In genomic region chr6:40083141-40083920, GRCh38 we compare ENCODE assay signal across 35 cellular contexts.
DNase-seq lines count a peak whose midpoint lies in the region; ATAC-seq and TF ChIP-seq lines count a peak whose summit lies in the region.
"Had no signal": no experiment of that assay in that cellular context is flagged by ENCODE, and none has a peak within 500 bp of the region (broad histone marks: within the 10 kb centered on the region; RNA-seq: fewer than 3 reads in every experiment).

No MANE protein-coding gene starts in this region.

- peaks cover 11% of the 10 kb centered on the region for H3K4me1 Mint-ChIP-seq in endodermal cell
- H3K4me1 Mint-ChIP-seq in osteocyte (ENCODE audit: unreplicated experiment), result no peaks in the 10 kb centered on the region
- H3K4me1 Mint-ChIP-seq: B cell; CD14-positive monocyte; CD4-positive, alpha-beta memory T cell; CD4-positive, CD25-positive, alpha-beta regulatory T cell; CD8-positive, alpha-beta memory T cell had no signal

- no peak overlapping the region for H3K18ac ChIP-seq in trophoblast cell (ENCODE audit: low read length)

- no peak overlapping the region for H2AFZ ChIP-seq in OCI-LY3 (ENCODE audit: low read depth, low read length)
- no peak overlapping the region for H2AFZ ChIP-seq in trophoblast cell (ENCODE audit: insufficient read depth, low read length, poor library complexity)

- H4K12ac ChIP-seq in trophoblast cell (ENCODE audit: low read depth, low read length), result no peak overlapping the region

- H3K27me3 ChIP-seq in OCI-LY3 (ENCODE audit: low read depth, low read length) (no peaks in the 10 kb centered on the region), endodermal cell (ENCODE audit: control insufficient read depth, insufficient read depth, low read length, poor library complexity, severe bottlenecking) (peaks cover 28% of the 10 kb centered on the region), trophoblast cell (ENCODE audit: insufficient read depth, low read length) (no peaks in the 10 kb centered on the region)
- H3K27me3 ChIP-seq: BE2C; BLaER1; BLaER1 treated with 17β-estradiol and CSF1 and Interleukin-3, amounts not matched to agents 10 nM and 100 nM had no signal

- H3K36me3 Mint-ChIP-seq in endodermal cell (ENCODE audit: low read depth) (no peaks in the 10 kb centered on the region), osteocyte (ENCODE audit: unreplicated experiment) (no peaks in the 10 kb centered on the region)
- H3K36me3 Mint-ChIP-seq: CD14-positive monocyte; CD4-positive, alpha-beta memory T cell; CD4-positive, CD25-positive, alpha-beta regulatory T cell; CD8-positive, alpha-beta memory T cell; CD8-positive, alpha-beta T cell had no signal

- ATAC-seq in HG03159 (IDR thresholded peaks at IDR 0.05; ENCODE audit: unreplicated experiment) (no peak), GM18867 (IDR thresholded peaks at IDR 0.05; ENCODE audit: unreplicated experiment) (no peak)
- ATAC-seq: A549; CD8-positive, alpha-beta T cell had no signal

- no peak overlapping the region for H2BK120ac ChIP-seq in trophoblast cell (ENCODE audit: insufficient read depth, low read length, poor library complexity)

- no peak overlapping the region for H3K4me3 ChIP-seq in OCI-LY3 (ENCODE audit: low read length)
- H3K4me3 ChIP-seq in endodermal cell (ENCODE audit: low read length), result peak overlapping the region; percentile 12
- no peak overlapping the region for H3K4me3 ChIP-seq in trophoblast cell (ENCODE audit: low read depth, low read length)
- H3K4me3 ChIP-seq: A549; BLaER1; BLaER1 treated with 17β-estradiol and CSF1 and Interleukin-3, amounts not matched to agents 10 nM and 100 nM had no signal

- H3K4me2 ChIP-seq in OCI-LY3 (ENCODE audit: low read length) (0 out of 2 replicates have a peak overlapping the region, but pooled peaks have one; percentile 10), trophoblast cell (ENCODE audit: low read length) (no peak overlapping the region)
- H3K4me2 ChIP-seq: A549; BLaER1; BLaER1 treated with 17β-estradiol and CSF1 and Interleukin-3, amounts not matched to agents 10 nM and 100 nM had no signal

- H3K27ac Mint-ChIP-seq in endodermal cell, result no peak overlapping the region
- no peak overlapping the region for H3K27ac Mint-ChIP-seq in osteocyte (ENCODE audit: unreplicated experiment)
- H3K27ac Mint-ChIP-seq: B cell; CD14-positive monocyte; CD4-positive, alpha-beta memory T cell; CD4-positive, alpha-beta T cell; CD4-positive, CD25-positive, alpha-beta regulatory T cell; CD8-positive, alpha-beta memory T cell; CD8-positive, alpha-beta T cell had no signal

- H3K4me3 Mint-ChIP-seq in endodermal cell (no peak overlapping the region), osteocyte (ENCODE audit: unreplicated experiment) (no peak overlapping the region)
- H3K4me3 Mint-ChIP-seq: B cell; CD14-positive monocyte; CD4-positive, alpha-beta memory T cell; CD4-positive, alpha-beta T cell; CD4-positive, CD25-positive, alpha-beta regulatory T cell; CD8-positive, alpha-beta memory T cell; CD8-positive, alpha-beta T cell had no signal

- H3K79me2 ChIP-seq in OCI-LY3 (ENCODE audit: low read length), result no peaks in the 10 kb centered on the region
- no peaks in the 10 kb centered on the region for H3K79me2 ChIP-seq in trophoblast cell (ENCODE audit: control insufficient read depth, insufficient read depth, low read length, poor library complexity)

- H2BK12ac ChIP-seq in trophoblast cell (ENCODE audit: low read length), result no peak overlapping the region

- 95 to 100% methylated on average over 1 to 3 of the region's 3 CpGs for WGBS in endodermal cell (ENCODE audit: insufficient coverage in 1 of 2, insufficient read length in 1 of 2), 2 experiments
- WGBS in trophoblast cell (ENCODE audit: extremely low coverage, insufficient coverage, insufficient read length), result no CpG with 5 or more reads among the region's 3 CpGs

- DNase-seq in OCI-M1 (lab: John Stamatoyannopoulos, UW), result peak; percentile 12
- DNase-seq in endodermal cell, result no peak
- peak; percentile 79 to 91 for DNase-seq in trophoblast cell
- DNase-seq in osteocyte (ENCODE audit: extremely low spot score, unreplicated experiment), result no peak
- DNase-seq in activated CD8-positive, alpha-beta memory T cell treated with anti-CD3 and anti-CD28 coated beads, Interleukin-2, amount 50 U/mL, for 48 hours, result no peak
- DNase-seq: 8988T; ACHN; AML-193; BE2C; C1 segment of cervical spinal cord; Caco-2; Calu3; CD4-positive, alpha-beta memory T cell; CD4-positive, alpha-beta T cell; CD4-positive, CD25-positive, alpha-beta regulatory T cell; CD8-positive, alpha-beta memory T cell; CD8-positive, alpha-beta T cell; COR-L47; DMS 273 treated with DMSO at 0.1 percent for 48 hours; DMS153; DMS53; DMS79; DMS79 treated with DMSO at 0.1 percent for 48 hours; DND-41; EL had no signal

- no peak overlapping the region for H4K91ac ChIP-seq in trophoblast cell (ENCODE audit: low read depth, low read length)

- no peaks in the 10 kb centered on the region for H3K79me1 ChIP-seq in trophoblast cell (ENCODE audit: low read length)

- no peak overlapping the region for H2AK5ac ChIP-seq in trophoblast cell (ENCODE audit: low read length)

- H3K9me3 ChIP-seq in OCI-LY3 (ENCODE audit: insufficient read depth, low read length), result 0 out of 2 replicates have a peak, but pooled peaks cover 5% of the 10 kb centered on the region
- H3K9me3 ChIP-seq in endodermal cell (ENCODE audit: control insufficient read depth, low read length), result no peaks in the 10 kb centered on the region
- no peaks in the 10 kb centered on the region for H3K9me3 ChIP-seq in trophoblast cell (ENCODE audit: insufficient read depth, low read depth, low read length)
- H3K9me3 ChIP-seq: A549; BE2C; BLaER1; BLaER1 treated with 17β-estradiol and CSF1 and Interleukin-3, amounts not matched to agents 10 nM and 100 nM; Caco-2 had no signal

- no peaks in the 10 kb centered on the region for H4K20me1 ChIP-seq in OCI-LY3 (ENCODE audit: insufficient read depth, low read length)
- H4K20me1 ChIP-seq: BLaER1; BLaER1 treated with 17β-estradiol and CSF1 and Interleukin-3, amounts not matched to agents 10 nM and 100 nM had no signal

- H2BK5ac ChIP-seq in trophoblast cell (ENCODE audit: low read depth, low read length, poor library complexity), result no peak overlapping the region

- H3K14ac ChIP-seq in trophoblast cell (ENCODE audit: low read length), result no peak overlapping the region

- H3K27me3 Mint-ChIP-seq in endodermal cell (ENCODE audit: insufficient read depth) (peaks cover 26% of the 10 kb centered on the region), osteocyte (ENCODE audit: unreplicated experiment) (peaks cover 4% of the 10 kb centered on the region)
- H3K27me3 Mint-ChIP-seq: CD4-positive, CD25-positive, alpha-beta regulatory T cell had no signal

- no peak overlapping the region for H3K23ac ChIP-seq in trophoblast cell (ENCODE audit: low read length)

- H3K36me3 ChIP-seq in OCI-LY3 (replicated peaks; ENCODE audit: low read depth, low read length) (peaks cover 19% of the 10 kb centered on the region), endodermal cell (ENCODE audit: control insufficient read depth, insufficient read depth, low read length) (no peaks in the 10 kb centered on the region), trophoblast cell (ENCODE audit: control insufficient read depth in 1 of 2, insufficient read depth in 2 of 2, low read length in 2 of 2) (no peaks in the 10 kb centered on the region)
- H3K36me3 ChIP-seq: BE2C; BLaER1; BLaER1 treated with 17β-estradiol and CSF1 and Interleukin-3, amounts not matched to agents 10 nM and 100 nM had no signal

- H3K9ac ChIP-seq in OCI-LY3 (ENCODE audit: low read length), result no peak overlapping the region
- H3K9ac ChIP-seq in endodermal cell (ENCODE audit: extremely low read depth, low read length, poor library complexity, severe bottlenecking), result no peak overlapping the region
- no peak overlapping the region for H3K9ac ChIP-seq in trophoblast cell (ENCODE audit: low read length)
- H3K9ac ChIP-seq: BLaER1; BLaER1 treated with 17β-estradiol and CSF1 and Interleukin-3, amounts not matched to agents 10 nM and 100 nM had no signal

- H3K9me3 Mint-ChIP-seq in endodermal cell (no peaks in the 10 kb centered on the region), osteocyte (ENCODE audit: unreplicated experiment) (no peaks in the 10 kb centered on the region)
- H3K9me3 Mint-ChIP-seq: CD4-positive, alpha-beta T cell; CD8-positive, alpha-beta memory T cell; CD8-positive, alpha-beta T cell had no signal

- H3K4me1 ChIP-seq in OCI-LY3 (ENCODE audit: low read length) (peaks cover 23% of the 10 kb centered on the region), endodermal cell (ENCODE audit: control insufficient read depth, insufficient read depth, low read length) (no peaks in the 10 kb centered on the region), trophoblast cell (ENCODE audit: control insufficient read depth in 1 of 2, insufficient read depth in 2 of 2, low read length in 2 of 2) (peaks cover 5% of the 10 kb centered on the region in 2 experiments)
- H3K4me1 ChIP-seq: A549; BE2C; BLaER1; BLaER1 treated with 17β-estradiol and CSF1 and Interleukin-3, amounts not matched to agents 10 nM and 100 nM had no signal

- TF ChIP-seq CTCF in OCI-LY3 (IDR thresholded peaks at IDR 0.05; ENCODE audit: low read depth, low read length) (no peak), endodermal cell (conservative IDR thresholded peaks at IDR 0.05) (no peak), osteocyte (IDR thresholded peaks at IDR 0.05) (no peak)

- 0 out of 2 replicates have a peak overlapping the region, but pooled peaks have one; percentile 16 for H3K27ac ChIP-seq in OCI-LY3 (ENCODE audit: low read length)
- H3K27ac ChIP-seq in endodermal cell (ENCODE audit: low read depth, low read length), result no peak overlapping the region
- no peak overlapping the region for H3K27ac ChIP-seq in trophoblast cell (ENCODE audit: low read depth, low read length)
- H3K27ac ChIP-seq: 22Rv1; A549; BLaER1; BLaER1 treated with 17β-estradiol and CSF1 and Interleukin-3, amounts not matched to agents 10 nM and 100 nM; C4-2B had no signal

- no peak overlapping the region for H4K8ac ChIP-seq in trophoblast cell (ENCODE audit: low read depth, low read length)

- H3K4ac ChIP-seq in trophoblast cell (ENCODE audit: low read depth, low read length), result no peak overlapping the region

Comparison
In these comparisons a context has a peak if more than half of its experiments do, and no peak if none do; other contexts are left out.
1. DNase-seq: peak in OCI-M1 (single experiment) and trophoblast cell (2 of 2); none in endodermal cell (single experiment), osteocyte (single experiment) and activated CD8-positive, alpha-beta memory T cell treated with anti-CD3 and anti-CD28 coated beads, Interleukin-2, amount 50 U/mL, for 48 hours (single experiment).